ENCODE assay signal across 28 cellular contexts in genomic region chr6:94498099-94498498, GRCh38.
"Had no signal": no experiment of that assay in that cellular context is flagged by ENCODE, and none has a peak within 500 bp of the region (broad histone marks: within the 10 kb centered on the region; RNA-seq: fewer than 3 reads in every experiment).

No MANE protein-coding gene starts in this region.

- H3K9me3 Mint-ChIP-seq: nephron; neural progenitor cell; stimulated activated naive CD8-positive, alpha-beta T cell treated with anti-CD3 and anti-CD28 coated beads, Interleukin-15, Interleukin-2, amounts not matched to agents 100 ng/mL and 50 ng/mL, for 24 hours had no signal

- ATAC-seq: natural killer cell; psoas muscle; right cardiac atrium; sciatic nerve; stimulated activated effector memory CD8-positive, alpha-beta T cell treated with anti-CD3 and anti-CD28 coated beads, Interleukin-12 subunit alpha, Interleukin-12 subunit beta, amount 100 ng/mL, for 72 hours; stimulated activated naive B cell treated with anti-CD40 and anti-IgM and Interleukin-4, amounts not matched to agents 10 μg/mL and 1 μg/mL and 100 μg/mL, for 72 hours had no signal

- H3K36me3 Mint-ChIP-seq: neural progenitor cell; stimulated activated effector memory CD8-positive, alpha-beta T cell treated with anti-CD3 and anti-CD28 coated beads, Interleukin-12 subunit alpha, Interleukin-12 subunit beta, amount 100 ng/mL, for 72 hours; stimulated activated naive B cell treated with anti-CD40 and anti-IgM and Interleukin-4, amounts not matched to agents 10 μg/mL and 1 μg/mL and 100 μg/mL, for 72 hours had no signal

- H3K27me3 ChIP-seq: neural progenitor cell, ovary, stomach, thyroid gland, tibial nerve, upper lobe of left lung, vagina had no signal

- H3K79me2 ChIP-seq: parathyroid adenoma had no signal

- H3K4me1 ChIP-seq: neural progenitor cell, parathyroid adenoma, psoas muscle, stomach, thyroid gland, tibial nerve, upper lobe of left lung, vagina had no signal

- H3K4me3 Mint-ChIP-seq: natural killer cell; nephron; neural progenitor cell; stimulated activated effector memory CD8-positive, alpha-beta T cell treated with anti-CD3 and anti-CD28 coated beads, Interleukin-12 subunit alpha, Interleukin-12 subunit beta, amount 100 ng/mL, for 72 hours; stimulated activated naive B cell treated with anti-CD40 and anti-IgM and Interleukin-4, amounts not matched to agents 10 μg/mL and 1 μg/mL and 100 μg/mL, for 72 hours; stimulated activated naive CD8-positive, alpha-beta T cell treated with anti-CD3 and anti-CD28 coated beads, Interleukin-15, Interleukin-2, amounts not matched to agents 100 ng/mL and 50 ng/mL, for 24 hours had no signal

- H3K4me2 ChIP-seq: neural progenitor cell had no signal

- H3K36me3 ChIP-seq: neural progenitor cell, ovary, stomach, thoracic aorta, thyroid gland, tibial nerve, upper lobe of left lung, vagina had no signal

- H3K27me3 Mint-ChIP-seq: progenitor cell of endocrine pancreas; stimulated activated naive B cell treated with anti-CD40 and anti-IgM and Interleukin-4, amounts not matched to agents 10 μg/mL and 1 μg/mL and 100 μg/mL, for 72 hours; stimulated activated naive CD8-positive, alpha-beta T cell treated with anti-CD3 and anti-CD28 coated beads, Interleukin-15, Interleukin-2, amounts not matched to agents 100 ng/mL and 50 ng/mL, for 24 hours had no signal

- H3K4me3 ChIP-seq: neural progenitor cell, ovary, psoas muscle, skin epidermis, stomach, thoracic aorta, thyroid gland, tibial nerve, upper lobe of left lung, vagina had no signal

- H2AFZ ChIP-seq: neural progenitor cell, parathyroid adenoma had no signal

- H3K27ac ChIP-seq: neural progenitor cell, ovary, parathyroid adenoma, psoas muscle, skin epidermis, stomach, thoracic aorta, thyroid gland, tibial nerve, upper lobe of left lung, vagina had no signal

- DNase-seq: natural killer cell; occipital lobe; ovary; posterior cingulate gyrus; psoas muscle; right cardiac atrium; stimulated activated CD4-positive, alpha-beta T cell treated with anti-CD3 and anti-CD28 coated beads, Interleukin-15, amount 100 ng/mL, for 24 hours; stimulated activated CD4-positive, alpha-beta T cell treated with anti-CD3 and anti-CD28 coated beads, Interleukin-2, amount 100 ng/mL, for 24 hours; stimulated activated CD4-positive, alpha-beta T cell treated with anti-CD3 and anti-CD28 coated beads, Interleukin-2, amount 100 ng/mL, for 48 hours; stimulated activated CD4-positive, alpha-beta T cell treated with anti-CD3 and anti-CD28 coated beads, Interleukin-4, amount 100 ng/mL, for 24 hours; stimulated activated naive B cell treated with anti-CD40 and anti-IgM and Interleukin-4, amounts not matched to agents 10 μg/mL and 1 μg/mL and 100 μg/mL, for 72 hours; stimulated activated naive CD4-positive, alpha-beta T cell treated with Interleukin-2 at 50 U/mL for 16 hours; stomach; thyroid gland; trophoblast cell; upper lobe of left lung had no signal

- H3K9ac ChIP-seq: neural progenitor cell, parathyroid adenoma had no signal

- FAIRE-seq: urothelium cell line had no signal

- H3K4me1 Mint-ChIP-seq: natural killer cell; nephron; stimulated activated effector memory CD8-positive, alpha-beta T cell treated with anti-CD3 and anti-CD28 coated beads, Interleukin-12 subunit alpha, Interleukin-12 subunit beta, amount 100 ng/mL, for 72 hours; stimulated activated naive B cell treated with anti-CD40 and anti-IgM and Interleukin-4, amounts not matched to agents 10 μg/mL and 1 μg/mL and 100 μg/mL, for 72 hours had no signal

- H3K27ac Mint-ChIP-seq: natural killer cell; nephron; neural progenitor cell; progenitor cell of endocrine pancreas; stimulated activated effector memory CD8-positive, alpha-beta T cell treated with anti-CD3 and anti-CD28 coated beads, Interleukin-12 subunit alpha, Interleukin-12 subunit beta, amount 100 ng/mL, for 72 hours; stimulated activated naive B cell treated with anti-CD40 and anti-IgM and Interleukin-4, amounts not matched to agents 10 μg/mL and 1 μg/mL and 100 μg/mL, for 72 hours; stimulated activated naive CD8-positive, alpha-beta T cell treated with anti-CD3 and anti-CD28 coated beads, Interleukin-15, Interleukin-2, amounts not matched to agents 100 ng/mL and 50 ng/mL, for 24 hours had no signal

- H3K9me3 ChIP-seq: ovary, psoas muscle, stomach, thoracic aorta, thyroid gland, tibial nerve, upper lobe of left lung, vagina had no signal
